ENCODE assay signal across 24 cellular contexts in the genomic region with DNA sequence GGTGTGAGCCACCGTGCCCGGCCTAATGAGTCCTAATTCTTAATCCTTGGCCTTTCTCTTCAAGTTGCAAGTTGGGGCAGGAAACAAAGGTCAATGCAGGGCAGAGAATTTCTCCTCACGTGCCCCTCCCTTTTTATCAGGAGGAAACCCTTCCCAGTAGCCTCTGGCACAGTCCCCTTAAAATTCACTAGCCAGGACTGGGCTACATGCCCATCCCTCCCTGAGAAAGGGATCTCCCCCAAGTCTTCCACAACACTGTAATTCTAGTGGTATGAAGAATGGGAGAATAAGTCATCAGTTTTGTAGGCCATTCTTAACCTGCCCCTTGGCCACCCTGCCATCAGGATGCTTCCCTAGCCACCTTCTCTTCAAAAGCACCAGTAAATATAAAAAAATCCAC.
"Had no signal": no experiment of that assay in that cellular context is flagged by ENCODE, and none has a peak within 500 bp of the region (broad histone marks: within the 10 kb centered on the region; RNA-seq: fewer than 3 reads in every experiment).

No MANE protein-coding gene starts in this region.

- H3K4me3 ChIP-seq: coronary artery, dorsolateral prefrontal cortex, esophagus muscularis mucosa, gastrocnemius medialis, heart right ventricle, left lung, lower lobe of right lung, mucosa of descending colon had no signal

- H3K27ac ChIP-seq: coronary artery, dorsolateral prefrontal cortex, esophagus muscularis mucosa, gastrocnemius medialis, heart right ventricle, left lung, lower lobe of right lung had no signal

- H3K36me3 ChIP-seq: esophagus muscularis mucosa, left lung, lower lobe of right lung had no signal

- FAIRE-seq: colon, endothelial cell of umbilical vein, islet of Langerhans, keratinocyte had no signal

- DNase-seq: dermis blood vessel endothelial cell; dorsolateral prefrontal cortex; effector CD4-positive, alpha-beta T cell; effector memory CD4-positive, alpha-beta T cell; foreskin fibroblast; foreskin melanocyte; gastrocnemius medialis; glutamatergic neuron; head of caudate nucleus; heart right ventricle; hippocampal formation; left cardiac atrium; left lung; left ventricle myocardium superior; lower lobe of right lung; mesenchymal stem cell; mucosa of descending colon; naive B cell had no signal

- H3K4me1 ChIP-seq: esophagus muscularis mucosa, gastrocnemius medialis, left lung, lower lobe of right lung had no signal

- H3K9me3 ChIP-seq: esophagus muscularis mucosa, gastrocnemius medialis, heart right ventricle, left lung, lower lobe of right lung, mucosa of descending colon had no signal

- H3K27me3 ChIP-seq: dorsolateral prefrontal cortex, esophagus muscularis mucosa, gastrocnemius medialis, heart right ventricle, left lung had no signal
